ENCODE assay signal across 8 cellular contexts in genomic region chr14:69547701-69548348, GRCh38. TPM values are rescaled to one million over a fixed set of nuclear protein-coding genes. Genes with fewer than 3 reads are reported as not detected.
DNase-seq lines count a peak whose midpoint lies in the region; ATAC-seq, FAIRE-seq and TF ChIP-seq lines count a peak whose summit lies in the region.

No MANE protein-coding gene starts in this region.

- 0 out of 2 replicates have a peak, but pooled peaks have one; percentile 28 for TF ChIP-seq RAD21 in GM12878 (IDR thresholded peaks at IDR 0.05; ENCODE audit: insufficient read depth, low read depth, low read length)

- no peaks in the 10 kb centered on the region for H4K20me1 ChIP-seq in GM12878 (ENCODE audit: control insufficient read depth, insufficient read depth)

- no peak for TF ChIP-seq EP300 in GM12878 (IDR thresholded peaks at IDR 0.05; ENCODE audit: borderline replicate concordance in 1 of 2, control insufficient read depth in 1 of 2, low read depth in 2 of 2, low read length in 2 of 2)

- H3K4me2 ChIP-seq in GM12878 (ENCODE audit: control insufficient read depth, insufficient read depth) = no peak overlapping the region

- H2AFZ ChIP-seq in GM12878 (ENCODE audit: control insufficient read depth, low read depth, low read length) = no peak overlapping the region

- no peak for FAIRE-seq in GM12878 (lab: Jason Lieb, UNC)

- POLR2A ChIA-PET in GM12878 (lab: Charles Lee) = interaction anchor here (0.6 to 0.8 kb wide), 2 partner anchors 10 to 51 kb away, joined by 3 read pairs; no protein-coding TSS in a partner anchor

- no TSS peak for BruUV-seq in GM12878 (replicated peaks; lab: Mats Ljungman, UMichigan)

- ATAC-seq in GM12878 (peak; percentile 41; the same call in 1 of the 3 replicates), GM21390 (IDR thresholded peaks at IDR 0.05; ENCODE audit: unreplicated experiment) (no peak), GM18861 (IDR thresholded peaks at IDR 0.05; ENCODE audit: unreplicated experiment) (no peak)

- no peaks in the 10 kb centered on the region for H3K79me2 ChIP-seq in GM12878 (ENCODE audit: control insufficient read depth, insufficient read depth, low read length)

- TF ChIP-seq CTCF in C4-2B (conservative IDR thresholded peaks at IDR 0.05) (peak; percentile 73), LNCaP clone FGC (IDR thresholded peaks at IDR 0.05; ENCODE audit: control insufficient read depth, extremely low read depth, insufficient read depth) (peak; percentile 40), GM12878 (IDR thresholded peaks at IDR 0.05 in 2 of 3, conservative IDR thresholded peaks at IDR 0.05 in 1 of 3; ENCODE audit: control insufficient read depth in 2 of 3, extremely low read depth in 1 of 3, insufficient read depth in 1 of 3, low read depth in 3 of 3, low read length in 3 of 3) (peak; percentile 28 to 60 (median 51)), uterus (IDR thresholded peaks at IDR 0.05) (peak in 3 of 4 experiments; percentile 17 to 24 (median 23))

- intact Hi-C loops in GM12878 (cut with micrococcal nuclease; ENCODE audit: unreplicated experiment) = no loop called here
- intact Hi-C loops in uterus (cut with DNase I; ENCODE audit: low total_unique reads) = no loop called here

- RAD21 ChIA-PET in GM12878 (lab: Charles Lee; ENCODE audit: unreplicated experiment) = no interaction called here

- H3K27me3 ChIP-seq in GM12878 (replicated peaks in 1 of 2; ENCODE audit: control insufficient read depth in 2 of 2, insufficient read depth in 2 of 2, low read length in 1 of 2) (peaks cover 0 to 3% of the 10 kb centered on the region in 2 experiments; a peak in 1 of 4 replicates), uterus (no peaks in the 10 kb centered on the region)

- H3K36me3 ChIP-seq in GM12878 (ENCODE audit: control insufficient read depth in 2 of 2, insufficient read depth in 2 of 2, low read length in 1 of 2) (no peaks in the 10 kb centered on the region), uterus (no peaks in the 10 kb centered on the region)

- no peak overlapping the region for H3K9ac ChIP-seq in GM12878 (ENCODE audit: control insufficient read depth, insufficient read depth, low read length)

- WGBS in GM12878 (ENCODE audit: insufficient coverage, insufficient replicate concordance, low lambda C conversion rate, missing lambda C conversion rate) = 30% methylated on average over 44 of the region's 46 CpGs

- H3K9me3 ChIP-seq in GM12878 (replicated peaks; ENCODE audit: control insufficient read depth, insufficient read depth, low read length) (no peaks in the 10 kb centered on the region), uterus (no peaks in the 10 kb centered on the region)

- DNase-seq in LNCaP clone FGC (ENCODE audit: low read depth) (no peak), GM12878 (ENCODE audit: low read depth, low spot score) (no peak), kidney glomerular epithelial cell (lab: John Stamatoyannopoulos, UW) (peak; percentile 35), uterus (no peak), activated gamma-delta T cell treated with Interleukin-2 at 50 U/mL for 16 hours (no peak)

- CTCF ChIA-PET in GM12878 (lab: Yijun Ruan, JAX) = interaction anchor here (0.6 to 1.7 kb wide), 4 partner anchors 10 to 262 kb away, joined by 3 to 5 read pairs (median 4); no protein-coding TSS in a partner anchor

- H3K4me3 ChIP-seq in LNCaP clone FGC (ENCODE audit: low read depth, low read length) (no peak overlapping the region), GM12878 (no peak overlapping the region), uterus (no peak overlapping the region)

- H3K27ac ChIP-seq in C4-2B (no peak overlapping the region), GM12878 (ENCODE audit: control insufficient read depth, insufficient read depth) (no peak overlapping the region), uterus (no peak overlapping the region)

- TF ChIP-seq POLR2A in GM12878 (IDR thresholded peaks at IDR 0.05; ENCODE audit: low read depth, low read length) (no peak), uterus (IDR thresholded peaks at IDR 0.05) (no peak)

- in situ Hi-C loops in GM12878 (cut with MboI) = no loop called here

- SMC1A ChIA-PET in GM12878 (lab: Charles Lee; ENCODE audit: uncharacterized antibody, unreplicated experiment) = no interaction called here

- H3K4me1 ChIP-seq in GM12878 (ENCODE audit: control insufficient read depth, insufficient read depth, low read length) (no peaks in the 10 kb centered on the region), uterus (no peaks in the 10 kb centered on the region)

TF ChIP-seq in GM12878, 131 proteins besides CTCF, POLR2A, EP300 and RAD21:
- TF ChIP-seq NFXL1 (IDR thresholded peaks at IDR 0.05; ENCODE audit: borderline replicate concordance) = peak; percentile 90
- no peak for TF ChIP-seq SMAD1 (IDR thresholded peaks at IDR 0.05; ENCODE audit: low read depth, partially characterized antibody)

RNA-seq across cellular contexts. Expression of gene CCDC177, which starts 26.8 kb away (rescaled TPM):
- total RNA-seq in GM12878 (2013; cell fraction: nucleolus; rRNA removed) = not detected in 2 replicates
- total RNA-seq in GM12878 (2014; rRNA removed) = not detected in 2 replicates
- total RNA-seq in GM12878 (2014; rRNA removed; fragmentation: Illumina TruSeq; extraction: Trizol) = not detected in 2 replicates
- not detected in 2 replicates for total RNA-seq in GM12878 (2021)
- polyA plus RNA-seq in GM12878 (2011; ENCODE audit: low read depth) = not detected
- polyA plus RNA-seq in GM12878 (2011; rRNA removed) = not detected in 2 replicates
- not detected in 2 replicates for polyA plus RNA-seq in GM12878 (2011; cell fraction: cytosol; rRNA removed)
- not detected in 2 replicates for polyA plus RNA-seq in GM12878 (2011; cell fraction: nucleus; rRNA removed)
- not detected in 2 replicates for polyA plus RNA-seq in GM12878 (2012)
- not detected in 2 replicates for polyA plus RNA-seq in GM12878 (2014; fragmentation: Illumina TruSeq; extraction: Trizol)
- polyA plus RNA-seq in GM12878 (2014; fragmentation: Nextera tagmentation; extraction: Ambion mirVana) = not detected
- not detected in 2 replicates for polyA plus RNA-seq in GM12878 (2014; rRNA removed)
- polyA plus RNA-seq in GM12878 (2016; fragmentation: Nextera tagmentation; extraction: Ambion mirVana) = not detected
- not detected in 2 replicates for polyA minus RNA-seq in GM12878 (2011; rRNA and poly(A)+ RNA removed)
- polyA minus RNA-seq in GM12878 (2011; cell fraction: cytosol; rRNA and poly(A)+ RNA removed) = not detected in 2 replicates
- polyA minus RNA-seq in GM12878 (2011; cell fraction: nucleus; rRNA and poly(A)+ RNA removed) = not detected in 2 replicates
- total RNA-seq in uterus = not detected

Comparison
In these comparisons a context has a peak if more than half of its experiments do, and no peak if none do; other contexts are left out.
1. CTCF ChIP-seq: peak in every context shown above with its lines; median percentile 73 in C4-2B; 51 in GM12878; 40 in LNCaP clone FGC; 23 in uterus.